ENCODE assay signal across 9 cellular contexts in genomic region chr1:150259758-150260669, GRCh38. TPM values are rescaled to one million over a fixed set of nuclear protein-coding genes. Genes with fewer than 3 reads are reported as not detected.
DNase-seq lines count a peak whose midpoint lies in the region; ATAC-seq and TF ChIP-seq lines count a peak whose summit lies in the region.
"Had no signal": no experiment of that assay in that cellular context is flagged by ENCODE, and none has a peak within 500 bp of the region (broad histone marks: within the 10 kb centered on the region; RNA-seq: fewer than 3 reads in every experiment).

No MANE protein-coding gene starts in this region.

- peak overlapping the region; percentile 49; the same call in 1 of the 2 replicates for H2AFZ ChIP-seq in PC-9

- POLR2A ChIA-PET in PC-9 (lab: Charles Lee; ENCODE audit: unreplicated experiment) = interaction anchor here (0.5 to 0.8 kb wide), 6 partner anchors 9 to 742 kb away, joined by 3 to 5 read pairs (median 4); partner anchors contain the start of genes APH1A and RPRD2

- H3F3A ChIP-seq in PC-9 (ENCODE audit: insufficient read depth, low read depth) = peaks cover 55% of the 10 kb centered on the region

- ATAC-seq in heart left ventricle (peak; percentile 35 to 74 (median 54)), psoas muscle (peak; percentile 15 to 38 (median 28)), GM21825 (IDR thresholded peaks at IDR 0.05; ENCODE audit: unreplicated experiment) (no peak), GM18517 (IDR thresholded peaks at IDR 0.05; ENCODE audit: unreplicated experiment) (no peak)

- no peak for TF ChIP-seq CTCF in PC-9 (conservative IDR thresholded peaks at IDR 0.05)
- TF ChIP-seq CTCF in heart left ventricle (IDR thresholded peaks at IDR 0.05) = no peak
- TF ChIP-seq CTCF in psoas muscle (IDR thresholded peaks at IDR 0.05) = no peak
- no peak for TF ChIP-seq CTCF in GM13977 (IDR thresholded peaks at IDR 0.05; ENCODE audit: extremely low read depth, insufficient read depth, missing control alignments)

- H3K4me2 ChIP-seq in PC-9 = peak overlapping the region; percentile 80

- H3K36me3 ChIP-seq in PC-9 (ENCODE audit: low read depth) = no peaks in the 10 kb centered on the region
- H3K36me3 ChIP-seq in heart left ventricle = peaks cover 0 to 16% (median 11%) of the 10 kb centered on the region in 9 donors
- peaks cover 6 to 12% of the 10 kb centered on the region in 2 donors for H3K36me3 ChIP-seq in psoas muscle (ENCODE audit: insufficient read depth in 1 of 2, low read depth in 1 of 2)

- in situ Hi-C loops in GM13977 (cut with MboI; ENCODE audit: low pct_unique_long_range_greater_than_20kb, low sequenced_read_pairs, unreplicated experiment) = loop anchor here (25.0 kb wide), 1 partner anchor 277 kb away; the partner anchor contains the start of gene ADAMTSL4

- H3K4me3 ChIP-seq in PC-9 (peak overlapping the region; percentile 44; the same call in 1 of the 2 replicates), heart left ventricle (peak overlapping the region in 2 of 12 donors; percentile 15 to 16), psoas muscle (no peak overlapping the region)

- intact Hi-C loops in PC-9 (cut with micrococcal nuclease; ENCODE audit: unreplicated experiment) (loop anchor here (5.0 to 10.0 kb wide), 7 partner anchors 62 to 897 kb away; partner anchors contain the start of genes CERS2, MINDY1, PRPF3 and PRUNE1), heart left ventricle (cut with DNase I) (loop anchor here in 4 of 10 donors (5.0 to 10.0 kb wide), 4 partner anchors 62 to 275 kb away; partner anchors contain the start of gene PRPF3 (in 3 of the 4)), psoas muscle (cut with DNase I) (no loop called here)

- TF ChIP-seq POLR2A in heart left ventricle (IDR thresholded peaks at IDR 0.05) = no peak

- CTCF ChIA-PET in PC-9 (lab: Charles Lee) = interaction anchor here (1.0 kb wide), 1 partner anchor 21 kb away, joined by 3 read pairs; no protein-coding TSS in a partner anchor

- DNase-seq in HPDE6-E6E7 (ENCODE audit: extremely low spot score) = peak; percentile 66
- peak; percentile 85 to 95 for DNase-seq in PC-9
- DNase-seq in heart left ventricle = peak in 3 of 5 donors; percentile 32 to 68 (median 43)
- DNase-seq in psoas muscle = no peak
- DNase-seq in DMS53 (lab: John Stamatoyannopoulos, UW) = no peak
- no peak for DNase-seq in GM13977 (ENCODE audit: low spot score)
- DNase-seq: naive B cell had no signal

- H3K27me3 ChIP-seq in PC-9 (ENCODE audit: insufficient read depth, low read depth) (no peaks in the 10 kb centered on the region), heart left ventricle (peaks cover 0 to 22% (median 0%) of the 10 kb centered on the region in 9 donors), psoas muscle (ENCODE audit: insufficient read depth in 3 of 3, low read length in 2 of 3) (no peaks in the 10 kb centered on the region)

- 14 to 20% (median 18%) methylated on average over 10 to 11 of the region's 11 CpGs for WGBS in heart left ventricle, 4 donors
- 16 to 18% (median 17%) methylated on average over 11 of the region's 11 CpGs for WGBS in psoas muscle, 3 donors

- H3K79me2 ChIP-seq in PC-9 (ENCODE audit: low read depth) = no peaks in the 10 kb centered on the region

- H3K4me1 ChIP-seq in PC-9 (replicated peaks; ENCODE audit: insufficient read depth) (peaks cover 68% of the 10 kb centered on the region), heart left ventricle (peaks cover 0 to 38% (median 20%) of the 10 kb centered on the region in 12 donors), psoas muscle (peaks cover 20% of the 10 kb centered on the region)

- H3K9me2 ChIP-seq in PC-9 (ENCODE audit: insufficient read depth) = no peaks in the 10 kb centered on the region

- H4K20me1 ChIP-seq in PC-9 (ENCODE audit: insufficient read depth) = no peaks in the 10 kb centered on the region

- no TSS peak for BruUV-seq in PC-9 (replicated peaks; lab: Mats Ljungman, UMichigan)

- no peaks in the 10 kb centered on the region for H3K9me3 ChIP-seq in PC-9 (ENCODE audit: insufficient read depth, low read depth)
- no peaks in the 10 kb centered on the region for H3K9me3 ChIP-seq in heart left ventricle
- no peaks in the 10 kb centered on the region for H3K9me3 ChIP-seq in psoas muscle

- H3K27ac ChIP-seq in PC-9 = peak overlapping the region; percentile 71
- peak overlapping the region in 7 of 12 donors; percentile 2 to 77 (median 46) for H3K27ac ChIP-seq in heart left ventricle
- H3K27ac ChIP-seq in psoas muscle = no peak overlapping the region

RNA-seq across cellular contexts. Expression of gene CA14, which starts 2.4 kb away (rescaled TPM):
- total RNA-seq in PC-9 (2021) (0.95 and 1.7 TPM in 2 replicates), heart left ventricle (10 to 100 TPM in 1 of 9 donors, 1 to 10 TPM in 7, under 1 TPM in 1; 0.56 to 16.5 (median 4.2) TPM), psoas muscle (under 1 TPM in 2 of 4 donors, not detected in 2; 0.30 to 0.48 TPM)
- polyA plus RNA-seq in heart left ventricle (10 to 100 TPM in 1 of 2 donors, 1 to 10 TPM in 1; 3.1 to 22.2 TPM), psoas muscle (under 1 TPM; 0.04 to 0.89 (median 0.61) TPM)

RNA-seq across cellular contexts. Expression of gene APH1A, which starts 8.8 kb away (rescaled TPM):
- total RNA-seq in PC-9 (2021) (152 and 173 TPM in 2 replicates), heart left ventricle (100 to 1,000 TPM in 1 of 9 donors, 10 to 100 TPM in 8; 50.1 to 102 (median 59.8) TPM), psoas muscle (10 to 100 TPM; 33.1 to 69.3 (median 51.1) TPM)
- polyA plus RNA-seq in heart left ventricle (10 to 100 TPM; 53.9 to 97.8 TPM), psoas muscle (10 to 100 TPM; 48.5 to 91.5 (median 69.7) TPM)

RNA-seq across cellular contexts. Expression of gene C1orf54, which starts 12.6 kb away (rescaled TPM):
- total RNA-seq in PC-9 (2021) (1.4 and 1.8 TPM in 2 replicates), heart left ventricle (10 to 100 TPM in 6 of 9 donors, 1 to 10 TPM in 3; 5.0 to 30.5 (median 10.7) TPM), psoas muscle (1 to 10 TPM; 4.7 to 7.6 (median 6.1) TPM)
- polyA plus RNA-seq in heart left ventricle (10 to 100 TPM; 18.5 to 20.9 TPM), psoas muscle (1 to 10 TPM; 6.4 to 7.0 (median 6.8) TPM)

RNA-seq across cellular contexts. Expression of gene CIART, which starts 22.3 kb away (rescaled TPM):
- total RNA-seq in PC-9 (2021) (11.0 and 16.6 TPM in 2 replicates), heart left ventricle (10 to 100 TPM in 4 of 9 donors, 1 to 10 TPM in 5; 2.3 to 23.9 (median 7.1) TPM), psoas muscle (10 to 100 TPM in 3 of 4 donors, 1 to 10 TPM in 1; 6.2 to 23.4 (median 14.5) TPM)
- polyA plus RNA-seq in heart left ventricle (10 to 100 TPM in 1 of 2 donors, 1 to 10 TPM in 1; 4.1 to 15.0 TPM), psoas muscle (10 to 100 TPM in 2 of 3 donors, 1 to 10 TPM in 1; 1.6 to 11.7 (median 11.6) TPM)

RNA-seq across cellular contexts. Expression of gene ANP32E, which starts 24.1 kb away (rescaled TPM):
- total RNA-seq in PC-9 (2021) (63.3 and 63.5 TPM in 2 replicates), heart left ventricle (10 to 100 TPM; 12.6 to 59.9 (median 33.6) TPM), psoas muscle (10 to 100 TPM; 26.9 to 37.4 (median 31.9) TPM)
- polyA plus RNA-seq in heart left ventricle (10 to 100 TPM; 25.3 to 43.6 TPM), psoas muscle (10 to 100 TPM; 14.4 to 93.0 (median 23.2) TPM)

Comparison
In these comparisons a context has a peak if more than half of its experiments do, and no peak if none do; other contexts are left out.
1. DNase-seq: peak in HPDE6-E6E7 (single experiment), PC-9 (2 of 2) and heart left ventricle (3 of 5); none in psoas muscle (0 of 2), DMS53 (single experiment) and GM13977 (single experiment).
2. ATAC-seq: peak in heart left ventricle (4 of 4) and psoas muscle (4 of 4); none in GM21825 (single experiment) and GM18517 (single experiment).